3 cellular contexts compared by ENCODE assay signal in genomic region chr4:22624002-22624401, GRCh38.
DNase-seq lines count a peak whose midpoint lies in the region; ATAC-seq, FAIRE-seq and TF ChIP-seq lines count a peak whose summit lies in the region.
"Not testable (repeated sequence)": the region's sequence is repeated elsewhere in the genome, so short reads cannot be mapped to it uniquely, and the experiment has no call there.

No MANE protein-coding gene starts in this region.

- H2AFZ ChIP-seq in endothelial cell of umbilical vein (ENCODE audit: low read depth, low read length); HepG2 (ENCODE audit: low read length): not testable (repeated sequence)

- TF ChIP-seq POLR2A in endothelial cell of umbilical vein (IDR thresholded peaks at IDR 0.05; ENCODE audit: low read depth, low read length); HepG2 (IDR thresholded peaks at IDR 0.05; ENCODE audit: insufficient read depth in 1 of 2, low read depth in 2 of 2, low read length in 2 of 2): not testable (repeated sequence)

- CTCF ChIA-PET in endothelial cell of umbilical vein (lab: Charles Lee); HepG2 (lab: Yijun Ruan, JAX; ENCODE audit: low intra/inter-chr PET ratio, low total read pairs): not testable (repeated sequence)

- 24% methylated on average over 5 of the region's 5 CpGs for WGBS in HepG2 (ENCODE audit: low lambda C conversion rate)

- H3K79me2 ChIP-seq in endothelial cell of umbilical vein (ENCODE audit: control insufficient read depth, insufficient read depth, low read length); HepG2 (ENCODE audit: insufficient read depth, low read length): not testable (repeated sequence)

- not testable (repeated sequence) for H3K27ac ChIP-seq in endothelial cell of umbilical vein (ENCODE audit: insufficient read depth, low read depth, low read length); HepG2 (ENCODE audit: extremely low read length, insufficient read depth, low read length)

- not testable (repeated sequence) for H3K9me1 ChIP-seq in endothelial cell of umbilical vein (replicated peaks; ENCODE audit: control insufficient read depth, extremely low read depth, insufficient read depth, low read length)

- TF ChIP-seq CTCF in D721Med (IDR thresholded peaks at IDR 0.05; ENCODE audit: insufficient read depth, missing control alignments); endothelial cell of umbilical vein (IDR thresholded peaks at IDR 0.05; ENCODE audit: extremely low read depth in 1 of 2, insufficient read depth in 1 of 2, low read depth in 1 of 2, low read length in 2 of 2); HepG2 (CRISPR knock-in tag; IDR thresholded peaks at IDR 0.05): not testable (repeated sequence)

- intact Hi-C loops in endothelial cell of umbilical vein (cut with micrococcal nuclease); HepG2 (cut with micrococcal nuclease; ENCODE audit: unreplicated experiment): not testable (repeated sequence)

- H3K9ac ChIP-seq in endothelial cell of umbilical vein (replicated peaks; ENCODE audit: extremely low read depth, insufficient read depth, low read length); HepG2 (ENCODE audit: insufficient read depth, low read depth, low read length): not testable (repeated sequence)

- not testable (repeated sequence) for H3K36me3 ChIP-seq in endothelial cell of umbilical vein (ENCODE audit: control insufficient read depth in 2 of 2, extremely low read depth in 1 of 2, insufficient read depth in 2 of 2, low read length in 2 of 2); HepG2 (replicated peaks in 1 of 2; ENCODE audit: control insufficient read depth in 1 of 2, insufficient read depth in 2 of 2, low read length in 2 of 2)

- POLR2A ChIA-PET in endothelial cell of umbilical vein (lab: Charles Lee); HepG2 (lab: Yijun Ruan, JAX): not testable (repeated sequence)

- not testable (repeated sequence) for H4K20me1 ChIP-seq in endothelial cell of umbilical vein (replicated peaks; ENCODE audit: control insufficient read depth, extremely low read depth, insufficient read depth, low read length); HepG2 (ENCODE audit: insufficient read depth, low read length)

- H3K27me3 ChIP-seq in endothelial cell of umbilical vein (ENCODE audit: control insufficient read depth in 2 of 2, insufficient read depth in 2 of 2, low read length in 2 of 2); HepG2 (ENCODE audit: control insufficient read depth in 1 of 2, insufficient read depth in 2 of 2, low read length in 2 of 2): not testable (repeated sequence)

- ATAC-seq in HepG2 = not testable (repeated sequence)

- DNase-seq in D721Med (ENCODE audit: insufficient read length, low spot score); endothelial cell of umbilical vein (ENCODE audit: low read depth, low spot score); HepG2 (ENCODE audit: low spot score): not testable (repeated sequence)

- not testable (repeated sequence) for H3K4me1 ChIP-seq in endothelial cell of umbilical vein (ENCODE audit: control insufficient read depth, extremely low read depth, insufficient read depth, low read length); HepG2 (ENCODE audit: insufficient read depth, low read length)

- dilution Hi-C loops in endothelial cell of umbilical vein (cut with MboI; ENCODE audit: extremely low pct_ligation_motif_present, low sequenced_read_pairs) = not testable (repeated sequence)

- FAIRE-seq in D721Med (lab: Jason Lieb, UNC) = peak; percentile 58
- FAIRE-seq in endothelial cell of umbilical vein (lab: Jason Lieb, UNC) = peak; percentile 4
- FAIRE-seq in HepG2 (lab: Jason Lieb, UNC) = not testable (repeated sequence)

- not testable (repeated sequence) for TF ChIP-seq EP300 in HepG2 (IDR thresholded peaks at IDR 0.05; ENCODE audit: low read depth in 2 of 2, low read length in 2 of 2); HepG2 (CRISPR knock-in tag; IDR thresholded peaks at IDR 0.05; ENCODE audit: borderline replicate concordance)

- TF ChIP-seq RAD21 in HepG2 (CRISPR knock-in tag; IDR thresholded peaks at IDR 0.05) = not testable (repeated sequence)

- not testable (repeated sequence) for H3K4me2 ChIP-seq in endothelial cell of umbilical vein (ENCODE audit: insufficient read depth, low read length); HepG2 (ENCODE audit: low read depth, low read length)

- not testable (repeated sequence) for H3K4me3 ChIP-seq in endothelial cell of umbilical vein (replicated peaks in 1 of 3; ENCODE audit: insufficient read depth in 1 of 3, low read depth in 1 of 3, low read length in 3 of 3); HepG2 (replicated peaks in 1 of 3; ENCODE audit: insufficient read depth in 1 of 3, low read depth in 2 of 3, low read length in 3 of 3)

- in situ Hi-C loops in HepG2 (cut with HindIII; ENCODE audit: extremely low pct_ligation_motif_present, low pct_unique_long_range_greater_than_20kb) = not testable (repeated sequence)

- BruUV-seq in endothelial cell of umbilical vein (replicated peaks; lab: Mats Ljungman, UMichigan); HepG2 (replicated peaks; lab: Mats Ljungman, UMichigan): not testable (repeated sequence)

- H3K9me3 ChIP-seq in endothelial cell of umbilical vein (replicated peaks; ENCODE audit: control insufficient read depth, insufficient read depth, low read length); HepG2 (ENCODE audit: low read length): not testable (repeated sequence)

TF ChIP-seq in HepG2, 621 proteins besides CTCF, POLR2A, EP300 and RAD21:
- TF ChIP-seq CREB1 (IDR thresholded peaks at IDR 0.05) (peak; percentile 85), ATF7 (IDR thresholded peaks at IDR 0.05) (peak; percentile 52)
- not testable (repeated sequence) for TF ChIP-seq CREB1, ATF7 (CRISPR knock-in tag; IDR thresholded peaks at IDR 0.05)
